ENCODE assay signal across 20 cellular contexts in genomic region chr13:27242642-27243185, GRCh38.
"Had no signal": no experiment of that assay in that cellular context is flagged by ENCODE, and none has a peak within 500 bp of the region (broad histone marks: within the 10 kb centered on the region; RNA-seq: fewer than 3 reads in every experiment).

No MANE protein-coding gene starts in this region.

- H3K36me3 Mint-ChIP-seq: mesothelial cell of epicardium had no signal

- H3K27ac ChIP-seq: dorsolateral prefrontal cortex, epithelial cell of prostate, foreskin keratinocyte, left ventricle myocardium inferior, lower lobe of right lung, parathyroid adenoma, testis, tibial nerve had no signal

- H3K36me3 ChIP-seq: left ventricle myocardium inferior, lower lobe of right lung, tibial nerve had no signal

- H3K79me2 ChIP-seq: parathyroid adenoma had no signal

- H3K9me3 ChIP-seq: left ventricle myocardium inferior, lower lobe of right lung, testis, tibial nerve had no signal

- H3K4me3 ChIP-seq: dorsolateral prefrontal cortex, left ventricle myocardium inferior, lower lobe of right lung, testis, tibial nerve had no signal

- H3K9me3 Mint-ChIP-seq: memory B cell; mesothelial cell of epicardium; nephron; stimulated activated naive B cell treated with anti-CD40 and anti-IgM and Interleukin-4, amounts not matched to agents 10 μg/mL and 1 μg/mL and 100 μg/mL, for 72 hours; stimulated activated naive CD8-positive, alpha-beta T cell treated with anti-CD3 and anti-CD28 coated beads, Interleukin-15, amount 100 ng/mL, for 72 hours had no signal

- H3K27me3 Mint-ChIP-seq: memory B cell; stimulated activated naive B cell treated with anti-CD40 and anti-IgM and Interleukin-4, amounts not matched to agents 10 μg/mL and 1 μg/mL and 100 μg/mL, for 72 hours; stimulated activated naive CD8-positive, alpha-beta T cell treated with anti-CD3 and anti-CD28 coated beads, Interleukin-15, amount 100 ng/mL, for 72 hours had no signal

- H3K4me1 Mint-ChIP-seq: mesothelial cell of epicardium; stimulated activated naive CD8-positive, alpha-beta T cell treated with anti-CD3 and anti-CD28 coated beads, Interleukin-15, amount 100 ng/mL, for 72 hours had no signal

- H2AFZ ChIP-seq: parathyroid adenoma had no signal

- DNase-seq: cortex of kidney; dorsolateral prefrontal cortex; effector memory CD4-positive, alpha-beta T cell; foreskin keratinocyte; kidney; left cardiac atrium; left ventricle myocardium inferior; lower lobe of right lung; stimulated activated CD4-positive, alpha-beta T cell treated with anti-CD3 and anti-CD28 coated beads, Interleukin-2, amount 100 ng/mL, for 24 hours; stimulated activated CD4-positive, alpha-beta T cell treated with anti-CD3 and anti-CD28 coated beads, Interleukin-4, amount 100 ng/mL, for 4 hours; stimulated activated naive B cell treated with anti-CD40 and anti-IgM and Interleukin-4, amounts not matched to agents 10 μg/mL and 1 μg/mL and 100 μg/mL, for 72 hours; stimulated activated naive CD8-positive, alpha-beta T cell treated with anti-CD3 and anti-CD28 coated beads, Interleukin-15, amount 100 ng/mL, for 72 hours; testis had no signal

- H3K9ac ChIP-seq: parathyroid adenoma had no signal

- ATAC-seq: foreskin keratinocyte; left cardiac atrium; lower lobe of right lung; sciatic nerve; stimulated activated naive B cell treated with anti-CD40 and anti-IgM and Interleukin-4, amounts not matched to agents 10 μg/mL and 1 μg/mL and 100 μg/mL, for 72 hours; stimulated activated naive CD8-positive, alpha-beta T cell treated with anti-CD3 and anti-CD28 coated beads, Interleukin-15, amount 100 ng/mL, for 72 hours had no signal

- H3K4me3 Mint-ChIP-seq: memory B cell; mesothelial cell of epicardium; nephron; stimulated activated naive B cell treated with anti-CD40 and anti-IgM and Interleukin-4, amounts not matched to agents 10 μg/mL and 1 μg/mL and 100 μg/mL, for 72 hours; stimulated activated naive CD8-positive, alpha-beta T cell treated with anti-CD3 and anti-CD28 coated beads, Interleukin-15, amount 100 ng/mL, for 72 hours had no signal

- H3K27me3 ChIP-seq: dorsolateral prefrontal cortex, foreskin keratinocyte, testis, tibial nerve had no signal

- H3K27ac Mint-ChIP-seq: memory B cell; mesothelial cell of epicardium; nephron; stimulated activated naive B cell treated with anti-CD40 and anti-IgM and Interleukin-4, amounts not matched to agents 10 μg/mL and 1 μg/mL and 100 μg/mL, for 72 hours; stimulated activated naive CD8-positive, alpha-beta T cell treated with anti-CD3 and anti-CD28 coated beads, Interleukin-15, amount 100 ng/mL, for 72 hours had no signal

- H3K4me1 ChIP-seq: foreskin keratinocyte, left ventricle myocardium inferior, lower lobe of right lung, parathyroid adenoma, testis, tibial nerve had no signal
